Comparison of ENCODE assay signal across 16 cellular contexts in genomic region chr14:90534091-90534837, GRCh38.
DNase-seq lines count a peak whose midpoint lies in the region; ATAC-seq, FAIRE-seq and TF ChIP-seq lines count a peak whose summit lies in the region.
"Had no signal": no experiment of that assay in that cellular context is flagged by ENCODE, and none has a peak within 500 bp of the region (broad histone marks: within the 10 kb centered on the region; RNA-seq: fewer than 3 reads in every experiment).

No MANE protein-coding gene starts in this region.

- DNase-seq in HepG2 (ENCODE audit: low spot score) (no peak), amniotic epithelial cell (ENCODE audit: low read depth) (peak; percentile 71), kidney (peak; percentile 69), middle frontal gyrus (ENCODE audit: extremely low spot score, low spot score) (no peak), pons (ENCODE audit: low spot score) (no peak), type B pancreatic cell (ENCODE audit: extremely low spot score, unreplicated experiment) (no peak)
- DNase-seq: activated CD4-positive, alpha-beta T cell treated with anti-CD3 and anti-CD28 coated beads for 48 hours; foreskin fibroblast; NCI-H1417; NCI-H526 treated with DMSO at 0.1 percent for 48 hours had no signal

- H3K4me3 Mint-ChIP-seq in type B pancreatic cell: no peak overlapping the region

- TF ChIP-seq RAD21 in liver (IDR thresholded peaks at IDR 0.05) (no peak), HepG2 (CRISPR knock-in tag; IDR thresholded peaks at IDR 0.05) (no peak)

- H4K20me1 ChIP-seq in HepG2 (ENCODE audit: insufficient read depth, low read length): no peaks in the 10 kb centered on the region

- H3K36me3 Mint-ChIP-seq in type B pancreatic cell: peaks cover 9% of the 10 kb centered on the region

- no peak for FAIRE-seq in HepG2 (lab: Jason Lieb, UNC)
- no peak for FAIRE-seq in kidney (lab: Jason Lieb, UNC)
- FAIRE-seq: G401.6 had no signal

- CTCF ChIA-PET in HepG2 (lab: Yijun Ruan, JAX; ENCODE audit: low intra/inter-chr PET ratio, low total read pairs): no interaction called here

- TF ChIP-seq CTCF in liver (IDR thresholded peaks at IDR 0.05; ENCODE audit: low read depth, low read length, missing input control): no peak
- TF ChIP-seq CTCF in HepG2 (CRISPR knock-in tag; IDR thresholded peaks at IDR 0.05): no peak
- TF ChIP-seq CTCF in kidney (IDR thresholded peaks at IDR 0.05; ENCODE audit: borderline replicate concordance, extremely low read depth, insufficient read depth): no peak
- no peak for TF ChIP-seq CTCF in type B pancreatic cell (conservative IDR thresholded peaks at IDR 0.05)

- no peaks in the 10 kb centered on the region for H3K27me3 ChIP-seq in liver (ENCODE audit: control insufficient read depth in 4 of 4, insufficient read depth in 4 of 4, low read length in 3 of 4)
- peaks cover 0 to 7% of the 10 kb centered on the region in 2 experiments; a peak in 3 of 5 replicates for H3K27me3 ChIP-seq in HepG2 (ENCODE audit: control insufficient read depth in 1 of 2, insufficient read depth in 2 of 2, low read length in 2 of 2)

- no peak overlapping the region for H3K9ac ChIP-seq in liver (ENCODE audit: low read depth in 1 of 2, low read length in 2 of 2)
- no peak overlapping the region for H3K9ac ChIP-seq in HepG2 (ENCODE audit: insufficient read depth, low read depth, low read length)
- no peak overlapping the region for H3K9ac ChIP-seq in kidney (ENCODE audit: low read length in 2 of 2)

- H3K4me1 Mint-ChIP-seq in type B pancreatic cell (ENCODE audit: unreplicated experiment): peaks cover 8% of the 10 kb centered on the region

- intact Hi-C loops in HepG2 (cut with micrococcal nuclease; ENCODE audit: unreplicated experiment) (no loop called here), kidney (cut with DNase I) (no loop called here)

- peaks cover 0 to 1% (median 0%) of the 10 kb centered on the region in 4 donors for H3K36me3 ChIP-seq in liver (ENCODE audit: control insufficient read depth in 4 of 4, insufficient read depth in 3 of 4, low read depth in 1 of 4, low read length in 3 of 4)
- H3K36me3 ChIP-seq in HepG2 (replicated peaks in 1 of 2; ENCODE audit: control insufficient read depth in 1 of 2, insufficient read depth in 2 of 2, low read length in 2 of 2): no peaks in the 10 kb centered on the region
- H3K36me3 ChIP-seq in kidney (ENCODE audit: control insufficient read depth in 1 of 2, insufficient read depth in 2 of 2, low read length in 2 of 2): no peaks in the 10 kb centered on the region
- H3K36me3 ChIP-seq: thoracic aorta had no signal

- no peak overlapping the region for H3K27ac Mint-ChIP-seq in type B pancreatic cell
- H3K27ac Mint-ChIP-seq: progenitor cell of endocrine pancreas had no signal

- no peaks in the 10 kb centered on the region for H3K27me3 Mint-ChIP-seq in type B pancreatic cell
- H3K27me3 Mint-ChIP-seq: progenitor cell of endocrine pancreas had no signal

- TF ChIP-seq EP300 in HepG2 (IDR thresholded peaks at IDR 0.05; ENCODE audit: low read depth in 2 of 2, low read length in 2 of 2) (no peak), HepG2 (CRISPR knock-in tag; IDR thresholded peaks at IDR 0.05; ENCODE audit: borderline replicate concordance) (no peak)

- no peaks in the 10 kb centered on the region for H3K79me2 ChIP-seq in HepG2 (ENCODE audit: insufficient read depth, low read length)

- BruUV-seq in HepG2 (replicated peaks; lab: Mats Ljungman, UMichigan): no TSS peak

- no peak overlapping the region for H3K4me3 ChIP-seq in liver (ENCODE audit: low read depth in 1 of 3, low read length in 3 of 3)
- H3K4me3 ChIP-seq in HepG2 (replicated peaks in 1 of 3; ENCODE audit: insufficient read depth in 1 of 3, low read depth in 2 of 3, low read length in 3 of 3): no peak overlapping the region
- H3K4me3 ChIP-seq in kidney (ENCODE audit: low read length in 2 of 2): no peak overlapping the region
- H3K4me3 ChIP-seq: lung, thoracic aorta had no signal

- 74% methylated on average over 19 of the region's 19 CpGs for WGBS in liver
- WGBS in HepG2 (ENCODE audit: low lambda C conversion rate): 50% methylated on average over 9 of the region's 19 CpGs

- H3K27ac ChIP-seq in liver (ENCODE audit: low read depth in 1 of 2, low read length in 2 of 2) (peak overlapping the region; percentile 28 to 57), HepG2 (ENCODE audit: extremely low read length, insufficient read depth, low read length) (no peak overlapping the region), kidney (ENCODE audit: low read depth in 2 of 2, low read length in 2 of 2) (no peak overlapping the region)
- H3K27ac ChIP-seq: thoracic aorta had no signal

- ATAC-seq in HepG2 (no peak; the same call in 1 of the 3 replicates), HG03135 (IDR thresholded peaks at IDR 0.05; ENCODE audit: unreplicated experiment) (no peak)

- POLR2A ChIA-PET in HepG2 (lab: Yijun Ruan, JAX): no interaction called here

- H3K4me2 ChIP-seq in HepG2 (ENCODE audit: low read depth, low read length): no peak overlapping the region

- H3K9me3 ChIP-seq in liver (ENCODE audit: control insufficient read depth in 4 of 4, low read length in 3 of 4) (no peaks in the 10 kb centered on the region), HepG2 (ENCODE audit: low read length) (no peaks in the 10 kb centered on the region), kidney (ENCODE audit: control insufficient read depth in 1 of 2, low read length in 2 of 2) (no peaks in the 10 kb centered on the region)
- H3K9me3 ChIP-seq: thoracic aorta had no signal

- in situ Hi-C loops in HepG2 (cut with HindIII; ENCODE audit: extremely low pct_ligation_motif_present, low pct_unique_long_range_greater_than_20kb): no loop called here

- H2AFZ ChIP-seq in HepG2 (ENCODE audit: low read length): no peak overlapping the region

- H3K4me1 ChIP-seq in liver (ENCODE audit: control insufficient read depth in 4 of 4, insufficient read depth in 4 of 4, low read length in 3 of 4) (peaks cover 0 to 8% (median 0%) of the 10 kb centered on the region in 4 donors), HepG2 (ENCODE audit: insufficient read depth, low read length) (no peaks in the 10 kb centered on the region; the same call in 1 of the 2 replicates), kidney (ENCODE audit: control insufficient read depth in 1 of 2, insufficient read depth in 1 of 2, low read depth in 1 of 2, low read length in 2 of 2) (peaks cover 10 to 11% of the 10 kb centered on the region in 2 donors)

- TF ChIP-seq POLR2A in HepG2 (IDR thresholded peaks at IDR 0.05; ENCODE audit: insufficient read depth in 1 of 2, low read depth in 2 of 2, low read length in 2 of 2): no peak

- no peaks in the 10 kb centered on the region for H3K9me3 Mint-ChIP-seq in type B pancreatic cell

TF ChIP-seq in liver, 16 proteins besides CTCF, POLR2A, EP300 and RAD21 (continues in another document):
- TF ChIP-seq YY1 (IDR thresholded peaks at IDR 0.05) (no peak), JUND (IDR thresholded peaks at IDR 0.05) (no peak), TAF1 (conservative IDR thresholded peaks at IDR 0.05) (no peak), ATF3 (IDR thresholded peaks at IDR 0.05) (no peak), FOXA2 (IDR thresholded peaks at IDR 0.05) (no peak), HNF4A (conservative IDR thresholded peaks at IDR 0.05) (no peak), FOXA1 (IDR thresholded peaks at IDR 0.05) (no peak), RXRA (IDR thresholded peaks at IDR 0.05) (no peak)
- TF ChIP-seq, protein P1, sequence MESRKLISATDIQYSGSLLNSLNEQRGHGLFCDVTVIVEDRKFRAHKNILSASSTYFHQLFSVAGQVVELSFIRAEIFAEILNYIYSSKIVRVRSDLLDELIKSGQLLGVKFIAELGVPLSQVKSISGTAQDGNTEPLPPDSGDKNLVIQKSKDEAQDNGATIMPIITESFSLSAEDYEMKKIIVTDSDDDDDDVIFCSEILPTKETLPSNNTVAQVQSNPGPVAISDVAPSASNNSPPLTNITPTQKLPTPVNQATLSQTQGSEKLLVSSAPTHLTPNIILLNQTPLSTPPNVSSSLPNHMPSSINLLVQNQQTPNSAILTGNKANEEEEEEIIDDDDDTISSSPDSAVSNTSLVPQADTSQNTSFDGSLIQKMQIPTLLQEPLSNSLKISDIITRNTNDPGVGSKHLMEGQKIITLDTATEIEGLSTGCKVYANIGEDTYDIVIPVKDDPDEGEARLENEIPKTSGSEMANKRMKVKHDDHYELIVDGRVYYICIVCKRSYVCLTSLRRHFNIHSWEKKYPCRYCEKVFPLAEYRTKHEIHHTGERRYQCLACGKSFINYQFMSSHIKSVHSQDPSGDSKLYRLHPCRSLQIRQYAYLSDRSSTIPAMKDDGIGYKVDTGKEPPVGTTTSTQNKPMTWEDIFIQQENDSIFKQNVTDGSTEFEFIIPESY (IDR thresholded peaks at IDR 0.05): no peak

TF ChIP-seq in HepG2, 621 proteins besides CTCF, POLR2A, EP300 and RAD21 (continues in another document):
- TF ChIP-seq GTF2F1 (IDR thresholded peaks at IDR 0.05; ENCODE audit: low read length): no peak
- TF ChIP-seq KMT2B (CRISPR knock-in tag; IDR thresholded peaks at IDR 0.05): no peak
- TF ChIP-seq ZNF543 (CRISPR knock-in tag; IDR thresholded peaks at IDR 0.05): no peak
- no peak for TF ChIP-seq ZNF724P (CRISPR knock-in tag; IDR thresholded peaks at IDR 0.05; ENCODE audit: borderline replicate concordance)
- no peak for TF ChIP-seq ZNF790 (CRISPR knock-in tag; IDR thresholded peaks at IDR 0.05; ENCODE audit: borderline replicate concordance)

Comparison
In these comparisons a context has a peak if more than half of its experiments do, and no peak if none do; other contexts are left out.
1. H3K27ac ChIP-seq: peak in liver (2 of 2); none in HepG2 (single experiment) and kidney (0 of 2).
2. DNase-seq: peak in amniotic epithelial cell (single experiment) and kidney (single experiment); none in HepG2 (single experiment), middle frontal gyrus (single experiment), pons (single experiment) and type B pancreatic cell (single experiment).